ENCODE assay signal across 8 cellular contexts in genomic region chr14:75986439-75986765, GRCh38. TPM values are rescaled to one million over a fixed set of nuclear protein-coding genes. Genes with fewer than 3 reads are reported as not detected.
DNase-seq lines count a peak whose midpoint lies in the region; ATAC-seq and TF ChIP-seq lines count a peak whose summit lies in the region.

No MANE protein-coding gene starts in this region.

- TF ChIP-seq POLR2A in esophagus squamous epithelium (IDR thresholded peaks at IDR 0.05) = no peak

- H3K27ac ChIP-seq in RWPE2 (ENCODE audit: poor library complexity, severe bottlenecking) = peak overlapping the region; percentile 40
- H3K27ac ChIP-seq in esophagus squamous epithelium = peak overlapping the region in 3 of 4 donors; percentile 91 to 94 (median 93)
- no peak overlapping the region for H3K27ac ChIP-seq in trophoblast cell (ENCODE audit: low read depth, low read length)

- H2BK120ac ChIP-seq in trophoblast cell (ENCODE audit: insufficient read depth, low read length, poor library complexity) = no peak overlapping the region

- H3K4me2 ChIP-seq in trophoblast cell (ENCODE audit: low read length) = peak overlapping the region; percentile 99

- H2BK5ac ChIP-seq in trophoblast cell (ENCODE audit: low read depth, low read length, poor library complexity) = no peak overlapping the region

- no peak overlapping the region for H2AK5ac ChIP-seq in trophoblast cell (ENCODE audit: low read length)

- H3K79me1 ChIP-seq in trophoblast cell (ENCODE audit: low read length) = peaks cover 9% of the 10 kb centered on the region

- no peak overlapping the region for H3K4ac ChIP-seq in trophoblast cell (ENCODE audit: low read depth, low read length)

- intact Hi-C loops in esophagus squamous epithelium (cut with DNase I) = no loop called here

- H3K14ac ChIP-seq in trophoblast cell (ENCODE audit: low read length) = no peak overlapping the region

- H2BK12ac ChIP-seq in trophoblast cell (ENCODE audit: low read length) = no peak overlapping the region

- no peak for ATAC-seq in RWPE2 (ENCODE audit: low read depth)

- no peaks in the 10 kb centered on the region for H3K27me3 ChIP-seq in RWPE2 (ENCODE audit: insufficient read depth, poor library complexity, severe bottlenecking)
- no peaks in the 10 kb centered on the region for H3K27me3 ChIP-seq in esophagus squamous epithelium
- peaks cover 4% of the 10 kb centered on the region for H3K27me3 ChIP-seq in trophoblast cell (ENCODE audit: insufficient read depth, low read length)

- TF ChIP-seq CTCF in RWPE2 (IDR thresholded peaks at IDR 0.05; ENCODE audit: poor library complexity, severe bottlenecking) (no peak), esophagus squamous epithelium (IDR thresholded peaks at IDR 0.05) (no peak)

- H3K23ac ChIP-seq in trophoblast cell (ENCODE audit: low read length) = no peak overlapping the region

- H2AFZ ChIP-seq in trophoblast cell (ENCODE audit: insufficient read depth, low read length, poor library complexity) = no peak overlapping the region

- no peak overlapping the region for H4K12ac ChIP-seq in trophoblast cell (ENCODE audit: low read depth, low read length)

- H3K9me3 ChIP-seq in RWPE2 (ENCODE audit: severe bottlenecking) = no peaks in the 10 kb centered on the region
- no peaks in the 10 kb centered on the region for H3K9me3 ChIP-seq in esophagus squamous epithelium
- H3K9me3 ChIP-seq in trophoblast cell (ENCODE audit: insufficient read depth, low read depth, low read length) = no peaks in the 10 kb centered on the region

- H4K91ac ChIP-seq in trophoblast cell (ENCODE audit: low read depth, low read length) = no peak overlapping the region

- WGBS in esophagus squamous epithelium, 2 donors = 20 to 23% methylated on average over 6 of the region's 6 CpGs
- no CpG with 5 or more reads among the region's 6 CpGs for WGBS in trophoblast cell (ENCODE audit: extremely low coverage, insufficient coverage, insufficient read length)

- DNase-seq in EH (ENCODE audit: low read depth) (peak; percentile 31), RWPE2 (ENCODE audit: low spot score) (no peak), esophagus squamous epithelium (lab: John Stamatoyannopoulos, UW) (no peak), trophoblast cell (no peak), hepatic stellate cell (ENCODE audit: low spot score) (no peak), glomerular visceral epithelial cell (ENCODE audit: extremely low spot score) (no peak), DMS 273 (lab: John Stamatoyannopoulos, UW; ENCODE audit: unreplicated experiment) (no peak)
- DNase-seq in stimulated activated CD4-positive, alpha-beta T cell treated with anti-CD3 and anti-CD28 coated beads, Interleukin-1b, Interleukin-23, amount 100 ng/mL, for 48 hours = no peak

- H3K18ac ChIP-seq in trophoblast cell (ENCODE audit: low read length) = no peak overlapping the region

- H3K4me3 ChIP-seq in RWPE2 (ENCODE audit: severe bottlenecking) = peak overlapping the region; percentile 85
- H3K4me3 ChIP-seq in esophagus squamous epithelium = peak overlapping the region; percentile 72 to 89 (median 81)
- no peak overlapping the region for H3K4me3 ChIP-seq in trophoblast cell (ENCODE audit: low read depth, low read length)

- peaks cover 5% of the 10 kb centered on the region for H3K79me2 ChIP-seq in trophoblast cell (ENCODE audit: control insufficient read depth, insufficient read depth, low read length, poor library complexity)

- H3K9ac ChIP-seq in trophoblast cell (ENCODE audit: low read length) = no peak overlapping the region

- H3K36me3 ChIP-seq in RWPE2 (ENCODE audit: low read depth) (peaks cover 19% of the 10 kb centered on the region), esophagus squamous epithelium (peaks cover 0 to 26% (median 0%) of the 10 kb centered on the region in 3 donors), trophoblast cell (ENCODE audit: control insufficient read depth in 1 of 2, insufficient read depth in 2 of 2, low read length in 2 of 2) (peaks cover 0 to 8% of the 10 kb centered on the region in 2 experiments)

- H4K8ac ChIP-seq in trophoblast cell (ENCODE audit: low read depth, low read length) = no peak overlapping the region

- peaks cover 18% of the 10 kb centered on the region for H3K4me1 ChIP-seq in RWPE2 (ENCODE audit: insufficient read depth, poor library complexity, severe bottlenecking)
- peaks cover 2 to 43% (median 20%) of the 10 kb centered on the region in 3 donors for H3K4me1 ChIP-seq in esophagus squamous epithelium
- H3K4me1 ChIP-seq in trophoblast cell (ENCODE audit: control insufficient read depth in 1 of 2, insufficient read depth in 2 of 2, low read length in 2 of 2) = peaks cover 5 to 7% of the 10 kb centered on the region in 2 experiments

RNA-seq across cellular contexts. Expression of gene IFT43, which starts 0.8 kb away (rescaled TPM):
- 10 to 100 TPM; 15.4 to 28.8 (median 17.5) TPM for total RNA-seq in esophagus squamous epithelium
- 15.6 and 16.7 TPM in 2 replicates for polyA plus RNA-seq in trophoblast cell (2013)

RNA-seq across cellular contexts. Expression of gene TGFB3, which starts 4.6 kb away (rescaled TPM):
- total RNA-seq in esophagus squamous epithelium = 10 to 100 TPM in 1 of 4 donors, 1 to 10 TPM in 3; 1.5 to 10.5 (median 5.0) TPM
- 8.7 and 12.2 TPM in 2 replicates for polyA plus RNA-seq in trophoblast cell (2013)
